ENCODE assay signal across 21 cellular contexts in the genomic region with DNA sequence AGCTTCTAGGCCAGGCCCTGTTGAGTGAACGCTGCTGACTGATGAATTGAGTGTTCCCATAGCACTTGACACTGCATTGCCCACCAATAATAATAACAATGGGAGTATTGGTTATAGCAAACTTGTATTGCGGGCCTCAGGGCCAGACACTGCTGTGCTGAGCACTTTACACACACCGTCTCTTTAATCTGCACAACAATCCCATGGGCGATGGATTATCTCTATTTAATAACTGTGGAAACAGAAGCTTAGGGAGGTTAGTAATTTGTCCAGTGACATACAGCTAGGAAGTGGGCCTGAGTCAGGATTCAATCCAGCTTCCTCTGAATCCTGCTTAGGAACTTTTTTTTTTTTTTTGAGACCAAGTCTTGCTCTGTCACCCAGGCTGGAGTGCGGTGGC. TPM values are rescaled to one million over a fixed set of nuclear protein-coding genes. Genes with fewer than 3 reads are reported as not detected.
DNase-seq lines count a peak whose midpoint lies in the region; ATAC-seq and TF ChIP-seq lines count a peak whose summit lies in the region.
"Had no signal": no experiment of that assay in that cellular context is flagged by ENCODE, and none has a peak within 500 bp of the region (broad histone marks: within the 10 kb centered on the region; RNA-seq: fewer than 3 reads in every experiment).

No MANE protein-coding gene starts in this region.

- no peak for TF ChIP-seq POLR2A in gastroesophageal sphincter (IDR thresholded peaks at IDR 0.05)

- H3K4me3 ChIP-seq in right atrium auricular region = no peak overlapping the region
- H3K4me3 ChIP-seq in WERI-Rb-1 (ENCODE audit: low read depth, low read length) = no peak overlapping the region
- no peak overlapping the region for H3K4me3 ChIP-seq in gastroesophageal sphincter
- H3K4me3 ChIP-seq in thoracic aorta = no peak overlapping the region
- no peak overlapping the region for H3K4me3 ChIP-seq in foreskin fibroblast (ENCODE audit: low read depth in 1 of 2, low read length in 2 of 2)
- H3K4me3 ChIP-seq: SJSA1 had no signal

- H3K36me3 ChIP-seq in right atrium auricular region (peaks cover 12% of the 10 kb centered on the region), WERI-Rb-1 (no peaks in the 10 kb centered on the region), gastroesophageal sphincter (peaks cover 0 to 1% of the 10 kb centered on the region in 2 donors), thoracic aorta (no peaks in the 10 kb centered on the region)

- H3K27ac ChIP-seq in right atrium auricular region = peak overlapping the region; percentile 73 to 84
- no peak overlapping the region for H3K27ac ChIP-seq in WERI-Rb-1
- peak overlapping the region in 3 of 4 donors; percentile 38 to 80 (median 77) for H3K27ac ChIP-seq in gastroesophageal sphincter
- H3K27ac ChIP-seq in thoracic aorta = peak overlapping the region; percentile 74 to 78
- H3K27ac ChIP-seq: C4-2B, SJSA1 had no signal

- TF ChIP-seq CTCF in right atrium auricular region (IDR thresholded peaks at IDR 0.05) (no peak), WERI-Rb-1 (IDR thresholded peaks at IDR 0.05; ENCODE audit: low read depth, low read length) (no peak), gastroesophageal sphincter (IDR thresholded peaks at IDR 0.05) (no peak), thoracic aorta (IDR thresholded peaks at IDR 0.05) (no peak), foreskin fibroblast (IDR thresholded peaks at IDR 0.05; ENCODE audit: low read depth, low read length) (no peak)

- H3K27me3 ChIP-seq in right atrium auricular region = no peaks in the 10 kb centered on the region
- H3K27me3 ChIP-seq in WERI-Rb-1 (ENCODE audit: insufficient read depth, low read depth, severe bottlenecking) = peaks cover 2% of the 10 kb centered on the region
- no peaks in the 10 kb centered on the region for H3K27me3 ChIP-seq in gastroesophageal sphincter
- H3K27me3 ChIP-seq in thoracic aorta (replicated peaks; ENCODE audit: insufficient read depth) = no peaks in the 10 kb centered on the region
- H3K27me3 ChIP-seq: SJSA1 had no signal

- no peak for DNase-seq in right atrium auricular region (ENCODE audit: low spot score)
- no peak for DNase-seq in cardiac septum (ENCODE audit: low spot score)
- DNase-seq in WERI-Rb-1 = peak; percentile 44
- no peak for DNase-seq in thoracic aorta (ENCODE audit: low spot score)
- no peak for DNase-seq in OCI-M1 (lab: John Stamatoyannopoulos, UW)
- DNase-seq in foreskin fibroblast = no peak
- DNase-seq: CD8-positive, alpha-beta memory T cell; EL; GF-D8; HFFc6; NCI-H1105; NCI-H146; NCI-H2029; NCI-H2227 treated with DMSO at 0.1 percent for 48 hours; NCI-H510A; NK-92 treated with Interleukin-12 subunit alpha and Interleukin-12 subunit beta, amount 100 ng/mL, for 24 hours had no signal

- 79 to 87% methylated on average over 4 to 5 of the region's 5 CpGs for WGBS in gastroesophageal sphincter (ENCODE audit: low coverage in 1 of 2), 2 donors

- TF ChIP-seq EP300 in gastroesophageal sphincter (IDR thresholded peaks at IDR 0.05) = no peak

- intact Hi-C loops in cardiac septum (cut with DNase I) = no loop called here

- ATAC-seq in gastroesophageal sphincter = no peak
- ATAC-seq in thoracic aorta (ENCODE audit: insufficient number of reproducible peaks, low FRiP score, low read depth) = no peak
- ATAC-seq in HG03196 (IDR thresholded peaks at IDR 0.05; ENCODE audit: unreplicated experiment) = no peak
- ATAC-seq: Panc1 had no signal

- no peaks in the 10 kb centered on the region for H3K9me3 ChIP-seq in right atrium auricular region
- H3K9me3 ChIP-seq in WERI-Rb-1 (ENCODE audit: severe bottlenecking) = no peaks in the 10 kb centered on the region
- H3K9me3 ChIP-seq in gastroesophageal sphincter = no peaks in the 10 kb centered on the region
- no peaks in the 10 kb centered on the region for H3K9me3 ChIP-seq in thoracic aorta
- H3K9me3 ChIP-seq: SJSA1 had no signal

- H3K4me1 ChIP-seq in right atrium auricular region (peaks cover 0 to 78% of the 10 kb centered on the region in 2 donors), gastroesophageal sphincter (peaks cover 0 to 83% (median 40%) of the 10 kb centered on the region in 3 donors), thoracic aorta (ENCODE audit: control insufficient read depth in 1 of 2, low read depth in 2 of 2) (peaks cover 27 to 58% of the 10 kb centered on the region in 2 donors)

RNA-seq across cellular contexts. Expression of a gene that starts 11.2 kb away (rescaled TPM):
- total RNA-seq in right atrium auricular region = 10 to 100 TPM; 59.9 to 95.6 TPM
- 96.8 TPM for total RNA-seq in cardiac septum
- 100 to 1,000 TPM in 1 of 4 donors, 10 to 100 TPM in 3; 45.3 to 132 (median 82.8) TPM for total RNA-seq in gastroesophageal sphincter
- total RNA-seq in thoracic aorta = 10 to 100 TPM; 87.1 to 89.2 TPM
